1 cellular context compared by ENCODE assay signal in genomic region chr3:158456114-158456513, GRCh38.
TF ChIP-seq lines count a peak whose summit lies in the region.

No MANE protein-coding gene starts in this region.

TF ChIP-seq in GM23338, 12 proteins besides CTCF, POLR2A, EP300 and RAD21 (continued from another document):
- TF ChIP-seq ZNF462 (CRISPR knock-in tag; IDR thresholded peaks at IDR 0.05): no peak
- TF ChIP-seq NANOG (IDR thresholded peaks at IDR 0.05; ENCODE audit: borderline replicate concordance): no peak
- TF ChIP-seq ZNF331 (CRISPR knock-in tag; IDR thresholded peaks at IDR 0.05; ENCODE audit: low read depth): no peak
- no peak for TF ChIP-seq EZH2phosphoT487 (IDR thresholded peaks at IDR 0.05; ENCODE audit: unreplicated experiment)
